1 cellular context compared by ENCODE assay signal in genomic region chr17:50877838-50878237, GRCh38.
TF ChIP-seq lines count a peak whose summit lies in the region.

No MANE protein-coding gene starts in this region.

TF ChIP-seq in HepG2, 621 proteins besides CTCF, POLR2A, EP300 and RAD21:
- no peak for TF ChIP-seq DMAP1 (CRISPR knock-in tag; IDR thresholded peaks at IDR 0.05)
- TF ChIP-seq RFX1 (IDR thresholded peaks at IDR 0.05), result no peak
- TF ChIP-seq HMGXB3 (CRISPR knock-in tag; IDR thresholded peaks at IDR 0.05; ENCODE audit: borderline replicate concordance), result no peak
- TF ChIP-seq IKZF1 (IDR thresholded peaks at IDR 0.05), result no peak
- no peak for TF ChIP-seq MAX (IDR thresholded peaks at IDR 0.05)
- no peak for TF ChIP-seq WIZ (CRISPR knock-in tag; IDR thresholded peaks at IDR 0.05)
- TF ChIP-seq ZNF101 (CRISPR knock-in tag; IDR thresholded peaks at IDR 0.05; ENCODE audit: borderline replicate concordance, low read depth), result no peak
- no peak for TF ChIP-seq ZNF274 (CRISPR knock-in tag; IDR thresholded peaks at IDR 0.05)
- TF ChIP-seq ZBTB49 (CRISPR knock-in tag; IDR thresholded peaks at IDR 0.05; ENCODE audit: borderline replicate concordance), result no peak
- TF ChIP-seq UBTF (CRISPR knock-in tag; IDR thresholded peaks at IDR 0.05), result no peak
- TF ChIP-seq ZNF577 (CRISPR knock-in tag; IDR thresholded peaks at IDR 0.05; ENCODE audit: borderline replicate concordance, low read depth), result no peak
- no peak for TF ChIP-seq ZBTB14 (CRISPR knock-in tag; IDR thresholded peaks at IDR 0.05)
- no peak for TF ChIP-seq ZNF282 (IDR thresholded peaks at IDR 0.05; ENCODE audit: partially characterized antibody)
- peak; percentile 23; the same call in 1 of the 2 replicates for TF ChIP-seq SAP130 (CRISPR knock-in tag; IDR thresholded peaks at IDR 0.05; ENCODE audit: low read depth)
- TF ChIP-seq REL (CRISPR knock-in tag; conservative IDR thresholded peaks at IDR 0.05), result no peak
- TF ChIP-seq ZMYM2 (CRISPR knock-in tag; IDR thresholded peaks at IDR 0.05), result no peak
- no peak for TF ChIP-seq NBN (conservative IDR thresholded peaks at IDR 0.05)
- TF ChIP-seq TSC22D2 (CRISPR knock-in tag; IDR thresholded peaks at IDR 0.05; ENCODE audit: borderline replicate concordance), result no peak
- no peak for TF ChIP-seq FOSL1 (CRISPR knock-in tag; IDR thresholded peaks at IDR 0.05; ENCODE audit: borderline replicate concordance)
- TF ChIP-seq MYPOP (CRISPR knock-in tag; IDR thresholded peaks at IDR 0.05), result no peak
- TF ChIP-seq GFI1 (CRISPR knock-in tag; IDR thresholded peaks at IDR 0.05; ENCODE audit: borderline replicate concordance), result no peak
- TF ChIP-seq CEBPG (CRISPR knock-in tag; IDR thresholded peaks at IDR 0.05), result peak; percentile 61
- no peak for TF ChIP-seq ELF1 (CRISPR knock-in tag; IDR thresholded peaks at IDR 0.05)
- 0 out of 2 replicates have a peak, but pooled peaks have one; percentile 18 for TF ChIP-seq ZNF12 (CRISPR knock-in tag; IDR thresholded peaks at IDR 0.05)
- peak; percentile 24; the same call in 1 of the 2 replicates for TF ChIP-seq ZFY (CRISPR knock-in tag; IDR thresholded peaks at IDR 0.05)
- TF ChIP-seq TEF (CRISPR knock-in tag; IDR thresholded peaks at IDR 0.05), result peak; percentile 90; the same call in 1 of the 2 replicates
- TF ChIP-seq HIVEP1 (CRISPR knock-in tag; IDR thresholded peaks at IDR 0.05), result no peak
- no peak for TF ChIP-seq SP4 (CRISPR knock-in tag; IDR thresholded peaks at IDR 0.05)
- TF ChIP-seq EED (CRISPR knock-in tag; IDR thresholded peaks at IDR 0.05), result no peak
- TF ChIP-seq NFKBIZ (CRISPR knock-in tag; IDR thresholded peaks at IDR 0.05), result no peak
- no peak for TF ChIP-seq SP140L (CRISPR knock-in tag; IDR thresholded peaks at IDR 0.05; ENCODE audit: borderline replicate concordance)
- no peak for TF ChIP-seq GTF3A (CRISPR knock-in tag; conservative IDR thresholded peaks at IDR 0.05)
- TF ChIP-seq ATF4 (CRISPR knock-in tag; IDR thresholded peaks at IDR 0.05), result peak in 1 of 2 experiments; percentile 45; a peak in 1 of 4 replicates
- no peak for TF ChIP-seq ZNF639 (CRISPR knock-in tag; conservative IDR thresholded peaks at IDR 0.05)
- TF ChIP-seq MXD1 (CRISPR knock-in tag; IDR thresholded peaks at IDR 0.05), result no peak
TF ChIP-seq in HepG2: peak in this region for 6.
